1 cellular context compared by ENCODE assay signal in the genomic region with DNA sequence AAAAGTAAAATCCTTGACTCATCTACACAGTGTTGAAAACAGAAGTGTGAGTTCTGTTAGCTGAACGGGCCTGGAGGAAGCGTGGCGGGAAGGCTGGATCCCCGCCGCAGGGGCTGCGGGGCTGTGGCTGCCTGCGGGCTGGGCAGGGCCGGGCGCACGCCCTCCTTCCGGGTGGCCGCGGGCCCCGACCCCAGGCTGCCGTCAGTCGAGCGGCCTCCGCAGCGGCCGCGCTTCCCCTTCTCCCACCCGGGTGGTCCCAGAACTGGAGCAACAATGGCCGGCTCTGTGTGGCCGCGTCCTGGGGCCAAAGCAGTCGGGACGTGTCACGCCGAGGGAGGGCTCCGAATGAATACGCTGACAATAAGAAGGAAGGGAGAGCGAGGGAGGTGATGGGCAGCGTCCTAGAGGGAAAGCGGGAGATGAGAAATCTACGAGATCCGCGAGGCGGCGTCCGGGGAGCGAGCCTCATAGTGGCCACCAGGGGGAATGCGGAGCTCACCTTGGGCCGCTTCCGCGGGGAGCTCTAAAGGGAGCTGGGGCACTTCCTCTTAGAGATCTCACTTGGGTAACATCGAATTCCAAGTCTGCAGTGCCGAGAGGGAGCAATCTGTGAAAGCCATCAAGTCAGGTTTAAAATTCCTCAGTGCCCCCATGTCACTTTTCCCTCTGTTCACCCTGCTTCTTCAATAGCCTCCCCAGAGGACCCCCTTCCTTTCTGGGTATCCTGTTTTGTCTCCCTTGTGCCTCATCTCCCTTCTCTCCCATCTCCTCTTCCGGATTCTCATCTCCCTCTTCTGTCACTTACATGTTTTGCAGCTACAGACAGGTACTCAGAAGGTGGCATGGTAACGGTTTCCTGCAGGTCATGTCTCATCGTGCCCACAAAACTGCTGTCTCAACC.
TF ChIP-seq lines count a peak whose summit lies in the region.

No MANE protein-coding gene starts in this region.

TF ChIP-seq in GM12878, 131 proteins besides CTCF, POLR2A, EP300 and RAD21 (continued from another document and continues in another):
- TF ChIP-seq PRDM15 (CRISPR knock-in tag; IDR thresholded peaks at IDR 0.05) (no peak), MEF2B (IDR thresholded peaks at IDR 0.05; ENCODE audit: partially characterized antibody, poor library complexity, severe bottlenecking) (no peak), CBX3 (IDR thresholded peaks at IDR 0.05; ENCODE audit: borderline replicate concordance, low read depth) (no peak), POLR2AphosphoS2 (IDR thresholded peaks at IDR 0.05; ENCODE audit: low read depth, low read length) (no peak), FOS (IDR thresholded peaks at IDR 0.05; ENCODE audit: borderline replicate concordance, extremely low read depth, insufficient read length) (no peak), PAX8 (IDR thresholded peaks at IDR 0.05) (no peak), HDAC6 (IDR thresholded peaks at IDR 0.05; ENCODE audit: unreplicated experiment) (no peak), BRCA1 (IDR thresholded peaks at IDR 0.05; ENCODE audit: low read depth, low read length) (no peak), SMARCA5 (IDR thresholded peaks at IDR 0.05) (peak; percentile 93; the same call in 1 of the 2 replicates), POLR2AphosphoS5 (IDR thresholded peaks at IDR 0.05; ENCODE audit: low read length) (peak; percentile 62; the same call in 1 of the 2 replicates), MXI1 (IDR thresholded peaks at IDR 0.05; ENCODE audit: low read depth, low read length) (no peak), FOXM1 (IDR thresholded peaks at IDR 0.05; ENCODE audit: low read depth, low read length) (no peak), ZBTB33 (IDR thresholded peaks at IDR 0.05) (no peak), BACH1 (IDR thresholded peaks at IDR 0.05; ENCODE audit: borderline replicate concordance) (peak; percentile 26; the same call in 1 of the 2 replicates), BMI1 (IDR thresholded peaks at IDR 0.05; ENCODE audit: borderline replicate concordance) (no peak), RB1 (IDR thresholded peaks at IDR 0.05; ENCODE audit: borderline replicate concordance) (0 out of 2 replicates have a peak, but pooled peaks have one; percentile 62), HCFC1 (IDR thresholded peaks at IDR 0.05; ENCODE audit: low read length) (no peak), ETV6 (conservative IDR thresholded peaks at IDR 0.05 in 1 of 2, IDR thresholded peaks at IDR 0.05 in 1 of 2; ENCODE audit: borderline replicate concordance in 1 of 2, low read depth in 1 of 2) (peak in 1 of 2 experiments; percentile 70; a peak in 2 of 4 replicates), SKIL (IDR thresholded peaks at IDR 0.05; ENCODE audit: low read depth, poor library complexity, severe bottlenecking) (peak; percentile 19), ZNF207 (IDR thresholded peaks at IDR 0.05; ENCODE audit: borderline replicate concordance) (no peak), ZSCAN29 (IDR thresholded peaks at IDR 0.05) (no peak), YBX1 (IDR thresholded peaks at IDR 0.05) (no peak), NKRF (conservative IDR thresholded peaks at IDR 0.05) (0 out of 2 replicates have a peak, but pooled peaks have one; percentile 48)
- TF ChIP-seq, protein P1, sequence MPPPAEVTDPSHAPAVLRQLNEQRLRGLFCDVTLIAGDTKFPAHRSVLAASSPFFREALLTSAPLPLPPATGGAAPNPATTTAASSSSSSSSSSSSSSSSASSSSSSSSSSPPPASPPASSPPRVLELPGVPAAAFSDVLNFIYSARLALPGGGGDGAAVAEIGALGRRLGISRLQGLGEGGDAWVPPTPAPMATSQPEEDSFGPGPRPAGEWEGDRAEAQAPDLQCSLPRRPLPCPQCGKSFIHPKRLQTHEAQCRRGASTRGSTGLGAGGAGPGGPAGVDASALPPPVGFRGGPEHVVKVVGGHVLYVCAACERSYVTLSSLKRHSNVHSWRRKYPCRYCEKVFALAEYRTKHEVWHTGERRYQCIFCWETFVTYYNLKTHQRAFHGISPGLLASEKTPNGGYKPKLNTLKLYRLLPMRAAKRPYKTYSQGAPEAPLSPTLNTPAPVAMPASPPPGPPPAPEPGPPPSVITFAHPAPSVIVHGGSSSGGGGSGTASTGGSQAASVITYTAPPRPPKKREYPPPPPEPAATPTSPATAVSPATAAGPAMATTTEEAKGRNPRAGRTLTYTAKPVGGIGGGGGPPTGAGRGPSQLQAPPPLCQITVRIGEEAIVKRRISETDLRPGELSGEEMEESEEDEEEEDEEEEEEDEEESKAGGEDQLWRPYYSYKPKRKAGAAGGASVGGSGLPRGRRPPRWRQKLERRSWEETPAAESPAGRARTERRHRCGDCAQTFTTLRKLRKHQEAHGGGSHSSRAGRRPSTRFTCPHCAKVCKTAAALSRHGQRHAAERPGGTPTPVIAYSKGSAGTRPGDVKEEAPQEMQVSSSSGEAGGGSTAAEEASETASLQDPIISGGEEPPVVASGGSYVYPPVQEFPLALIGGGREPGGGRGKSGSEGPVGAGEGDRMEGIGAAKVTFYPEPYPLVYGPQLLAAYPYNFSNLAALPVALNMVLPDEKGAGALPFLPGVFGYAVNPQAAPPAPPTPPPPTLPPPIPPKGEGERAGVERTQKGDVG (CRISPR knock-in tag; IDR thresholded peaks at IDR 0.05): no peak
- TF ChIP-seq, protein P2, sequence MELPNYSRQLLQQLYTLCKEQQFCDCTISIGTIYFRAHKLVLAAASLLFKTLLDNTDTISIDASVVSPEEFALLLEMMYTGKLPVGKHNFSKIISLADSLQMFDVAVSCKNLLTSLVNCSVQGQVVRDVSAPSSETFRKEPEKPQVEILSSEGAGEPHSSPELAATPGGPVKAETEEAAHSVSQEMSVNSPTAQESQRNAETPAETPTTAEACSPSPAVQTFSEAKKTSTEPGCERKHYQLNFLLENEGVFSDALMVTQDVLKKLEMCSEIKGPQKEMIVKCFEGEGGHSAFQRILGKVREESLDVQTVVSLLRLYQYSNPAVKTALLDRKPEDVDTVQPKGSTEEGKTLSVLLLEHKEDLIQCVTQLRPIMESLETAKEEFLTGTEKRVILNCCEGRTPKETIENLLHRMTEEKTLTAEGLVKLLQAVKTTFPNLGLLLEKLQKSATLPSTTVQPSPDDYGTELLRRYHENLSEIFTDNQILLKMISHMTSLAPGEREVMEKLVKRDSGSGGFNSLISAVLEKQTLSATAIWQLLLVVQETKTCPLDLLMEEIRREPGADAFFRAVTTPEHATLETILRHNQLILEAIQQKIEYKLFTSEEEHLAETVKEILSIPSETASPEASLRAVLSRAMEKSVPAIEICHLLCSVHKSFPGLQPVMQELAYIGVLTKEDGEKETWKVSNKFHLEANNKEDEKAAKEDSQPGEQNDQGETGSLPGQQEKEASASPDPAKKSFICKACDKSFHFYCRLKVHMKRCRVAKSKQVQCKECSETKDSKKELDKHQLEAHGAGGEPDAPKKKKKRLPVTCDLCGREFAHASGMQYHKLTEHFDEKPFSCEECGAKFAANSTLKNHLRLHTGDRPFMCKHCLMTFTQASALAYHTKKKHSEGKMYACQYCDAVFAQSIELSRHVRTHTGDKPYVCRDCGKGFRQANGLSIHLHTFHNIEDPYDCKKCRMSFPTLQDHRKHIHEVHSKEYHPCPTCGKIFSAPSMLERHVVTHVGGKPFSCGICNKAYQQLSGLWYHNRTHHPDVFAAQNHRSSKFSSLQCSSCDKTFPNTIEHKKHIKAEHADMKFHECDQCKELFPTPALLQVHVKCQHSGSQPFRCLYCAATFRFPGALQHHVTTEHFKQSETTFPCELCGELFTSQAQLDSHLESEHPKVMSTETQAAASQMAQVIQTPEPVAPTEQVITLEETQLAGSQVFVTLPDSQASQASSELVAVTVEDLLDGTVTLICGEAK (IDR thresholded peaks at IDR 0.05; ENCODE audit: borderline replicate concordance): peak; percentile 56; the same call in 1 of the 2 replicates
- TF ChIP-seq, protein P3, sequence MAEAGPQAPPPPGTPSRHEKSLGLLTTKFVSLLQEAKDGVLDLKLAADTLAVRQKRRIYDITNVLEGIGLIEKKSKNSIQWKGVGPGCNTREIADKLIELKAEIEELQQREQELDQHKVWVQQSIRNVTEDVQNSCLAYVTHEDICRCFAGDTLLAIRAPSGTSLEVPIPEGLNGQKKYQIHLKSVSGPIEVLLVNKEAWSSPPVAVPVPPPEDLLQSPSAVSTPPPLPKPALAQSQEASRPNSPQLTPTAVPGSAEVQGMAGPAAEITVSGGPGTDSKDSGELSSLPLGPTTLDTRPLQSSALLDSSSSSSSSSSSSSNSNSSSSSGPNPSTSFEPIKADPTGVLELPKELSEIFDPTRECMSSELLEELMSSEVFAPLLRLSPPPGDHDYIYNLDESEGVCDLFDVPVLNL (IDR thresholded peaks at IDR 0.05; ENCODE audit: low read depth, low read length): no peak
- TF ChIP-seq, protein P4, sequence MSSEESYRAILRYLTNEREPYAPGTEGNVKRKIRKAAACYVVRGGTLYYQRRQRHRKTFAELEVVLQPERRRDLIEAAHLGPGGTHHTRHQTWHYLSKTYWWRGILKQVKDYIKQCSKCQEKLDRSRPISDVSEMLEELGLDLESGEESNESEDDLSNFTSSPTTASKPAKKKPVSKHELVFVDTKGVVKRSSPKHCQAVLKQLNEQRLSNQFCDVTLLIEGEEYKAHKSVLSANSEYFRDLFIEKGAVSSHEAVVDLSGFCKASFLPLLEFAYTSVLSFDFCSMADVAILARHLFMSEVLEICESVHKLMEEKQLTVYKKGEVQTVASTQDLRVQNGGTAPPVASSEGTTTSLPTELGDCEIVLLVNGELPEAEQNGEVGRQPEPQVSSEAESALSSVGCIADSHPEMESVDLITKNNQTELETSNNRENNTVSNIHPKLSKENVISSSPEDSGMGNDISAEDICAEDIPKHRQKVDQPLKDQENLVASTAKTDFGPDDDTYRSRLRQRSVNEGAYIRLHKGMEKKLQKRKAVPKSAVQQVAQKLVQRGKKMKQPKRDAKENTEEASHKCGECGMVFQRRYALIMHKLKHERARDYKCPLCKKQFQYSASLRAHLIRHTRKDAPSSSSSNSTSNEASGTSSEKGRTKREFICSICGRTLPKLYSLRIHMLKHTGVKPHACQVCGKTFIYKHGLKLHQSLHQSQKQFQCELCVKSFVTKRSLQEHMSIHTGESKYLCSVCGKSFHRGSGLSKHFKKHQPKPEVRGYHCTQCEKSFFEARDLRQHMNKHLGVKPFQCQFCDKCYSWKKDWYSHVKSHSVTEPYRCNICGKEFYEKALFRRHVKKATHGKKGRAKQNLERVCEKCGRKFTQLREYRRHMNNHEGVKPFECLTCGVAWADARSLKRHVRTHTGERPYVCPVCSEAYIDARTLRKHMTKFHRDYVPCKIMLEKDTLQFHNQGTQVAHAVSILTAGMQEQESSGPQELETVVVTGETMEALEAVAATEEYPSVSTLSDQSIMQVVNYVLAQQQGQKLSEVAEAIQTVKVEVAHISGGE (CRISPR knock-in tag; IDR thresholded peaks at IDR 0.05): no peak
